In the genomic region with DNA sequence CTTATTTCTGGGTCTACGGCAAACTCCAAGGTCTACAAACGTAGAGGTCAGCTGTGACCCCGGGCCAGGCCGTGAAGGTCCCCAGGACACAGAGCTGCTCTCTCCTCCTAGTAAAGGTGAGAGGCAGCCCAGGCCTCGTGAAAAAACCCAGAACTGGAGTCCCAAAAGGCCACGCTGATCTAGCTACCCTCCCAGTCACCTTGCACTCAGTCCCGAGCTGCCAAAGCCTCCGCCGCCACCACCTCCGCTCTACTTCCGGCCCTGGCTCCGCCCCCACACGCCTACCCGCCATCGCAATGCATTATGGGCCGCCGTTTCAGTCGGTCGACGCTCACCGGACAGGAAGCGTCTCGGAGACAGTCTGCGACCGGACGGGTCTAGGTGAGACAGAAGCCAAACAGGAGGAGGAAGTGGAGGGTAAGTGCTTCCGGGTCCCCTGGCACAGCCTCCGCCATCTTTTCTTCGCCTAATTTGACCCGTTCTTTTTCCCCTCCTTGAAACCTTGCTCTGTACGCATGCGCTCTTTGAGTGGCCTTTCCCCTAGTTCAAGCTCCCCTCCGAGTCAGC, we compare ENCODE assay signal across 1 cellular context.
A peak's percentile ranks its signal among the peaks of the same experiment; 100 is the strongest.
TF ChIP-seq lines count a peak whose summit lies in the region.

TSS of gene ATP5PF (minus strand) at position 251 of the 567 bp plus-strand sequence. CDS start 5,110 bp downstream, outside the sequence.
TSS of gene GABPA (plus strand) at position 319 of the 567 bp plus-strand sequence. CDS start 6,627 bp downstream, outside the sequence.

TF ChIP-seq in GM12878, 131 proteins besides CTCF, POLR2A, EP300 and RAD21 (continued from another document and continues in another):
- TF ChIP-seq, protein P1, sequence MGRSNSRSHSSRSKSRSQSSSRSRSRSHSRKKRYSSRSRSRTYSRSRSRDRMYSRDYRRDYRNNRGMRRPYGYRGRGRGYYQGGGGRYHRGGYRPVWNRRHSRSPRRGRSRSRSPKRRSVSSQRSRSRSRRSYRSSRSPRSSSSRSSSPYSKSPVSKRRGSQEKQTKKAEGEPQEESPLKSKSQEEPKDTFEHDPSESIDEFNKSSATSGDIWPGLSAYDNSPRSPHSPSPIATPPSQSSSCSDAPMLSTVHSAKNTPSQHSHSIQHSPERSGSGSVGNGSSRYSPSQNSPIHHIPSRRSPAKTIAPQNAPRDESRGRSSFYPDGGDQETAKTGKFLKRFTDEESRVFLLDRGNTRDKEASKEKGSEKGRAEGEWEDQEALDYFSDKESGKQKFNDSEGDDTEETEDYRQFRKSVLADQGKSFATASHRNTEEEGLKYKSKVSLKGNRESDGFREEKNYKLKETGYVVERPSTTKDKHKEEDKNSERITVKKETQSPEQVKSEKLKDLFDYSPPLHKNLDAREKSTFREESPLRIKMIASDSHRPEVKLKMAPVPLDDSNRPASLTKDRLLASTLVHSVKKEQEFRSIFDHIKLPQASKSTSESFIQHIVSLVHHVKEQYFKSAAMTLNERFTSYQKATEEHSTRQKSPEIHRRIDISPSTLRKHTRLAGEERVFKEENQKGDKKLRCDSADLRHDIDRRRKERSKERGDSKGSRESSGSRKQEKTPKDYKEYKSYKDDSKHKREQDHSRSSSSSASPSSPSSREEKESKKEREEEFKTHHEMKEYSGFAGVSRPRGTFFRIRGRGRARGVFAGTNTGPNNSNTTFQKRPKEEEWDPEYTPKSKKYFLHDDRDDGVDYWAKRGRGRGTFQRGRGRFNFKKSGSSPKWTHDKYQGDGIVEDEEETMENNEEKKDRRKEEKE (IDR thresholded peaks at IDR 0.05) = no peak
- TF ChIP-seq CBX5 (IDR thresholded peaks at IDR 0.05; ENCODE audit: low read depth) (peak; percentile 17; the same call in 1 of the 2 replicates), ELK1 (IDR thresholded peaks at IDR 0.05; ENCODE audit: low read depth, low read length) (peak; percentile 88), MEF2A (IDR thresholded peaks at IDR 0.05; ENCODE audit: insufficient read depth, low read depth, low read length) (0 out of 2 replicates have a peak, but pooled peaks have one; percentile 29), PML (IDR thresholded peaks at IDR 0.05; ENCODE audit: low read length) (peak; percentile 80), WRNIP1 (IDR thresholded peaks at IDR 0.05; ENCODE audit: borderline replicate concordance, low read depth, low read length) (no peak; the same call in 1 of the 2 replicates), NFXL1 (IDR thresholded peaks at IDR 0.05; ENCODE audit: borderline replicate concordance) (no peak), CHD2 (IDR thresholded peaks at IDR 0.05; ENCODE audit: borderline replicate concordance, low read depth, low read length) (peak; percentile 74), SIN3A (IDR thresholded peaks at IDR 0.05; ENCODE audit: low read depth, low read length) (peak; percentile 68; the same call in 1 of the 2 replicates), ZBTB4 (CRISPR knock-in tag; IDR thresholded peaks at IDR 0.05) (no peak), MAX (IDR thresholded peaks at IDR 0.05; ENCODE audit: low read depth, low read length) (peak; percentile 72), MTA3 (IDR thresholded peaks at IDR 0.05; ENCODE audit: borderline replicate concordance, low read length) (peak; percentile 37; the same call in 1 of the 2 replicates), NBN (IDR thresholded peaks at IDR 0.05) (0 out of 2 replicates have a peak, but pooled peaks have one; percentile 93), ZSCAN29 (IDR thresholded peaks at IDR 0.05) (no peak), SMAD1 (IDR thresholded peaks at IDR 0.05; ENCODE audit: low read depth, partially characterized antibody) (no peak), PAX5 (IDR thresholded peaks at IDR 0.05; ENCODE audit: borderline replicate concordance, low read depth, low read length) (peak; percentile 66; the same call in 1 of the 2 replicates), HCFC1 (IDR thresholded peaks at IDR 0.05; ENCODE audit: low read length) (peak; percentile 82), NR2C1 (IDR thresholded peaks at IDR 0.05) (peak; percentile 99), RAD51 (IDR thresholded peaks at IDR 0.05) (0 out of 2 replicates have a peak, but pooled peaks have one; percentile 36), RCOR1 (conservative IDR thresholded peaks at IDR 0.05; ENCODE audit: low read depth, low read length) (0 out of 2 replicates have a peak, but pooled peaks have one; percentile 29), RFX5 (IDR thresholded peaks at IDR 0.05; ENCODE audit: low read depth, low read length) (no peak), KDM1A (IDR thresholded peaks at IDR 0.05; ENCODE audit: borderline replicate concordance) (no peak), TCF7 (IDR thresholded peaks at IDR 0.05; ENCODE audit: borderline replicate concordance) (no peak), GATAD2B (conservative IDR thresholded peaks at IDR 0.05; ENCODE audit: low read depth) (no peak; the same call in 1 of the 2 replicates), BMI1 (IDR thresholded peaks at IDR 0.05; ENCODE audit: borderline replicate concordance) (no peak), CBFB (IDR thresholded peaks at IDR 0.05; ENCODE audit: low read depth) (peak; percentile 22; the same call in 1 of the 2 replicates), STAT3 (IDR thresholded peaks at IDR 0.05; ENCODE audit: low read depth, low read length) (no peak), SPI1 (IDR thresholded peaks at IDR 0.05; ENCODE audit: borderline replicate concordance, insufficient read depth, low read depth, low read length) (peak; percentile 51; the same call in 1 of the 2 replicates), FOXM1 (IDR thresholded peaks at IDR 0.05; ENCODE audit: low read depth, low read length) (no peak), RBBP5 (conservative IDR thresholded peaks at IDR 0.05) (no peak), STAT1 (conservative IDR thresholded peaks at IDR 0.05) (peak; percentile 74; the same call in 1 of the 2 replicates), HDAC2 (IDR thresholded peaks at IDR 0.05) (no peak), REST (IDR thresholded peaks at IDR 0.05; ENCODE audit: low read depth, low read length) (no peak), SREBF2 (IDR thresholded peaks at IDR 0.05; ENCODE audit: low read length) (peak; percentile 69), NKRF (conservative IDR thresholded peaks at IDR 0.05) (no peak)
- TF ChIP-seq, protein P2, sequence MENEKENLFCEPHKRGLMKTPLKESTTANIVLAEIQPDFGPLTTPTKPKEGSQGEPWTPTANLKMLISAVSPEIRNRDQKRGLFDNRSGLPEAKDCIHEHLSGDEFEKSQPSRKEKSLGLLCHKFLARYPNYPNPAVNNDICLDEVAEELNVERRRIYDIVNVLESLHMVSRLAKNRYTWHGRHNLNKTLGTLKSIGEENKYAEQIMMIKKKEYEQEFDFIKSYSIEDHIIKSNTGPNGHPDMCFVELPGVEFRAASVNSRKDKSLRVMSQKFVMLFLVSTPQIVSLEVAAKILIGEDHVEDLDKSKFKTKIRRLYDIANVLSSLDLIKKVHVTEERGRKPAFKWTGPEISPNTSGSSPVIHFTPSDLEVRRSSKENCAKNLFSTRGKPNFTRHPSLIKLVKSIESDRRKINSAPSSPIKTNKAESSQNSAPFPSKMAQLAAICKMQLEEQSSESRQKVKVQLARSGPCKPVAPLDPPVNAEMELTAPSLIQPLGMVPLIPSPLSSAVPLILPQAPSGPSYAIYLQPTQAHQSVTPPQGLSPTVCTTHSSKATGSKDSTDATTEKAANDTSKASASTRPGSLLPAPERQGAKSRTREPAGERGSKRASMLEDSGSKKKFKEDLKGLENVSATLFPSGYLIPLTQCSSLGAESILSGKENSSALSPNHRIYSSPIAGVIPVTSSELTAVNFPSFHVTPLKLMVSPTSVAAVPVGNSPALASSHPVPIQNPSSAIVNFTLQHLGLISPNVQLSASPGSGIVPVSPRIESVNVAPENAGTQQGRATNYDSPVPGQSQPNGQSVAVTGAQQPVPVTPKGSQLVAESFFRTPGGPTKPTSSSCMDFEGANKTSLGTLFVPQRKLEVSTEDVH (IDR thresholded peaks at IDR 0.05; ENCODE audit: low read depth, partially characterized antibody) = peak; percentile 96
